ENCODE assay signal across 8 cellular contexts in the genomic region with DNA sequence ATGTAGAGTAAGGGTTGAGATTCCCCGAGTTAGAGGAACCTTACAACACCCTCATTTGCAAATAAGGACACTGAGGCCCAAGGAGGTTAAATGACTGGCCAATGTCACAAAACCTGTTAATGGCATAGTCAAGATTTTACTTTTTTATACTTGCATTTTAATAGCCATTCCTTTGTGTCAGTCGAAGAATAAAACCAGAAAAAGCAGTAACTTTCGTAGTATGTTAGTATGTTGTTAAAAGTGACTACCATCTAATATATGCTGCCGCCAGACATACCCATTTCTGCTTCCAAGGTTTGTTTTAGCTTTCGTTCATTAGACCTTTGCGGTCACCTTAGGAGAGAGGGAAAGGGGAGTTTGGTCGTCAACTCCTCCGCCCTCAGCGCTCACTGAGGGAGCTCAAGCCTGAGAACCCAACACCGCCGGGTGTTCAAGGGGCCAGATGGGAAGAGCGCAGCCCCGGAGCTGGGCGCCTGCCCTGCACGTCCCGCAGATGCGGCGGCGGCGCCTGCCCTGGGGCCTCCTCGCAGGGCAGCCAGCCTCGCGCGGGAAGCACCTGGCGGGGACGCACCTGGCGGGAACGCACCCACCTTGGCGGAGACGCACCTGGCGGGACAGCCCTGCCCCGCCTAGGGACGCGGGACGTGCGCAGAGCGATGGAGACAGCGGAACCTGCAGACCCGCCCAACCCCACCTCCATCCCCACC. TPM values are rescaled to one million over a fixed set of nuclear protein-coding genes. Genes with fewer than 3 reads are reported as not detected.
DNase-seq lines count a peak whose midpoint lies in the region; ATAC-seq and TF ChIP-seq lines count a peak whose summit lies in the region.

No MANE protein-coding gene starts in this region.

- no peaks in the 10 kb centered on the region for H3K9me3 ChIP-seq in ectodermal cell (ENCODE audit: control insufficient read depth, low read length)

- peak overlapping the region; percentile 98 for H3K27ac ChIP-seq in ectodermal cell (ENCODE audit: insufficient read depth, low read depth, low read length, poor library complexity, severe bottlenecking)

- peak overlapping the region; percentile 85 for H3K4me3 ChIP-seq in ectodermal cell (ENCODE audit: insufficient read depth, low read depth, low read length)

- peak; percentile 6 for ATAC-seq in GM19328 (IDR thresholded peaks at IDR 0.05; ENCODE audit: unreplicated experiment)
- ATAC-seq in HG03432 (IDR thresholded peaks at IDR 0.05; ENCODE audit: unreplicated experiment) = peak; percentile 9

- H3K4me1 ChIP-seq in ectodermal cell (ENCODE audit: control insufficient read depth, insufficient read depth, low read length) = peaks cover 4% of the 10 kb centered on the region

- no peak for TF ChIP-seq CTCF in GM20000 (IDR thresholded peaks at IDR 0.05; ENCODE audit: extremely low read depth, missing control alignments)

- 1% methylated on average over 39 of the region's 39 CpGs for WGBS in ectodermal cell, 2 experiments

- no peaks in the 10 kb centered on the region for H3K27me3 ChIP-seq in ectodermal cell (ENCODE audit: control insufficient read depth, insufficient read depth, low read length, poor library complexity, severe bottlenecking)

- DNase-seq in DMS79 treated with DMSO at 0.1 percent for 48 hours (lab: John Stamatoyannopoulos, UW) = peak; percentile 73
- peak; percentile 90 for DNase-seq in RPMI8226
- DNase-seq in midbrain (lab: John Stamatoyannopoulos, UW) = peak; percentile 48
- no peak for DNase-seq in mucosa of gallbladder (ENCODE audit: low spot score)
- no peak for DNase-seq in GM20000 (ENCODE audit: low spot score)

- no peaks in the 10 kb centered on the region for H3K36me3 ChIP-seq in ectodermal cell (ENCODE audit: control insufficient read depth, insufficient read depth, low read length)

RNA-seq across cellular contexts. Expression of gene VPS26C, which starts 0.5 kb away (rescaled TPM):
- polyA plus RNA-seq in ectodermal cell (2013, experiment 1 of 4) = 48.5 TPM
- 47.5 TPM for polyA plus RNA-seq in ectodermal cell (2013, experiment 2 of 4)
- 37.3 TPM for polyA plus RNA-seq in ectodermal cell (2013, experiment 3 of 4)
- 41.7 TPM for polyA plus RNA-seq in ectodermal cell (2013, experiment 4 of 4)
- total RNA-seq in mucosa of gallbladder = 48.2 TPM

Comparison
In these comparisons a context has a peak if more than half of its experiments do, and no peak if none do; other contexts are left out.
1. DNase-seq: peak in DMS79 treated with DMSO at 0.1 percent for 48 hours (single experiment), RPMI8226 (single experiment) and midbrain (single experiment); none in mucosa of gallbladder (single experiment) and GM20000 (single experiment).